2 cellular contexts compared by ENCODE assay signal in genomic region chr15:66780973-66781718, GRCh38.
TF ChIP-seq lines count a peak whose summit lies in the region.

No MANE protein-coding gene starts in this region.

TF ChIP-seq in IMR-90, 13 proteins besides CTCF, POLR2A, EP300 and RAD21:
- TF ChIP-seq CHD1 (IDR thresholded peaks at IDR 0.05; ENCODE audit: low read depth, low read length) = no peak
- no peak for TF ChIP-seq MXI1 (IDR thresholded peaks at IDR 0.05; ENCODE audit: borderline replicate concordance, low read depth, low read length)
- TF ChIP-seq NFE2L2 (IDR thresholded peaks at IDR 0.05; ENCODE audit: low read depth, low read length) = no peak
- no peak for TF ChIP-seq RCOR1 (IDR thresholded peaks at IDR 0.05; ENCODE audit: insufficient replicate concordance, low read length)
- TF ChIP-seq ELK1 (IDR thresholded peaks at IDR 0.05; ENCODE audit: borderline replicate concordance, low read depth, low read length) = no peak
- TF ChIP-seq MAFK (IDR thresholded peaks at IDR 0.05; ENCODE audit: low read depth, low read length) = no peak
- TF ChIP-seq SMC3 (IDR thresholded peaks at IDR 0.05; ENCODE audit: low read depth, low read length) = no peak
- no peak for TF ChIP-seq CEBPB (IDR thresholded peaks at IDR 0.05; ENCODE audit: low read depth, low read length)
- TF ChIP-seq USF2 (IDR thresholded peaks at IDR 0.05; ENCODE audit: low read depth, low read length) = no peak

TF ChIP-seq in GM23338, 12 proteins besides CTCF, POLR2A, EP300 and RAD21:
- TF ChIP-seq EZH2 (IDR thresholded peaks at IDR 0.05; ENCODE audit: low read depth, unreplicated experiment) (no peak), POLR2AphosphoS5 (IDR thresholded peaks at IDR 0.05; ENCODE audit: low read depth) (no peak), ETS1 (IDR thresholded peaks at IDR 0.05) (no peak), ZNF114 (CRISPR knock-in tag; IDR thresholded peaks at IDR 0.05) (no peak), NANOG (IDR thresholded peaks at IDR 0.05; ENCODE audit: borderline replicate concordance) (no peak), STAT1 (IDR thresholded peaks at IDR 0.05; ENCODE audit: unreplicated experiment) (no peak), EZH2phosphoT487 (IDR thresholded peaks at IDR 0.05; ENCODE audit: unreplicated experiment) (no peak), ZNF462 (CRISPR knock-in tag; IDR thresholded peaks at IDR 0.05) (no peak), CREB1 (CRISPR knock-in tag; IDR thresholded peaks at IDR 0.05; ENCODE audit: low read depth) (no peak), ZNF331 (CRISPR knock-in tag; IDR thresholded peaks at IDR 0.05; ENCODE audit: low read depth) (no peak), REST (IDR thresholded peaks at IDR 0.05; ENCODE audit: unreplicated experiment) (no peak), JUNB (IDR thresholded peaks at IDR 0.05; ENCODE audit: unreplicated experiment) (no peak)
